In genomic region chr16:86228713-86229112, GRCh38 we compare ENCODE assay signal across 35 cellular contexts.
"Had no signal": no experiment of that assay in that cellular context is flagged by ENCODE, and none has a peak within 500 bp of the region (broad histone marks: within the 10 kb centered on the region; RNA-seq: fewer than 3 reads in every experiment).

No MANE protein-coding gene starts in this region.

- H3K4me2 ChIP-seq: KMS-11 had no signal

- DNase-seq: Karpas-422, Kasumi-1, MM.1S, MV-4-11, NCI-H1048, NCI-H1092, NCI-H1092 treated with DMSO at 0.1 percent for 48 hours, NCI-H1105, NCI-H1105 treated with DMSO at 0.1 percent for 48 hours, NCI-H1417, NCI-H1417 treated with DMSO at 0.1 percent for 48 hours, NCI-H1436, NCI-H1436 treated with DMSO at 0.1 percent for 48 hours, NCI-H146, NCI-H1694, NCI-H1694 treated with DMSO at 0.1 percent for 48 hours, NCI-H187, NCI-H187 treated with DMSO at 0.1 percent for 48 hours, NCI-H1930, NCI-H2029, NCI-H2029 treated with DMSO at 0.1 percent for 48 hours, NCI-H2081, NCI-H2081 treated with DMSO at 0.1 percent for 48 hours, NCI-H2107, NCI-H2171, NCI-H2171 treated with DMSO at 0.1 percent for 48 hours, NCI-H2227 treated with DMSO at 0.1 percent for 48 hours, NCI-H226, NCI-H345, NCI-H446, NCI-H446 treated with DMSO at 0.1 percent for 48 hours, NCI-H510A, NCI-H510A treated with DMSO at 0.1 percent for 48 hours had no signal

- H3K4me3 ChIP-seq: MG63 had no signal

- H3K27ac ChIP-seq: KMS-11 had no signal

- H3K9ac ChIP-seq: KMS-11 had no signal

- H3K27me3 ChIP-seq: MG63 had no signal

- H3K36me3 ChIP-seq: MG63 had no signal
